ENCODE assay signal across 27 cellular contexts in genomic region chr3:54549607-54550006, GRCh38.
"Had no signal": no experiment of that assay in that cellular context is flagged by ENCODE, and none has a peak within 500 bp of the region (broad histone marks: within the 10 kb centered on the region; RNA-seq: fewer than 3 reads in every experiment).

No MANE protein-coding gene starts in this region.

- H3K36me3 Mint-ChIP-seq: activated naive CD8-positive, alpha-beta T cell had no signal

- H3K9me3 Mint-ChIP-seq: activated B cell treated with CpG ODN at 0.5 μM for 24 hours had no signal

- H3K27ac Mint-ChIP-seq: activated B cell treated with CpG ODN at 0.5 μM for 24 hours; activated naive CD8-positive, alpha-beta T cell; activated T-helper 17 cell treated with anti-CD3 and anti-CD28 coated beads, Interleukin-2, amount 50 U/mL, for 72 hours; effector memory CD8-positive, alpha-beta T cell had no signal

- H3K27ac ChIP-seq: esophagus muscularis mucosa, foreskin keratinocyte, gastrocnemius medialis, heart right ventricle, WERI-Rb-1 had no signal

- ATAC-seq: activated CD4-positive, CD25-positive, alpha-beta regulatory T cell treated with anti-CD3 and anti-CD28 coated beads, Interleukin-2, amount 50 U/mL, for 24 hours; activated T-cell treated with anti-CD3 and anti-CD28 coated beads, Interleukin-2, amount 50 U/mL, for 4 hours; activated T-helper 17 cell treated with anti-CD3 and anti-CD28 coated beads, Interleukin-2, amount 50 U/mL, for 72 hours; effector memory CD8-positive, alpha-beta T cell; foreskin keratinocyte; gastrocnemius medialis; heart right ventricle had no signal

- H3K9me3 ChIP-seq: esophagus muscularis mucosa, gastrocnemius medialis, heart right ventricle had no signal

- H3K4me3 ChIP-seq: esophagus muscularis mucosa, gastrocnemius medialis, heart right ventricle had no signal

- H3K27me3 ChIP-seq: esophagus muscularis mucosa, foreskin keratinocyte, gastrocnemius medialis, heart right ventricle had no signal

- H3K4me3 Mint-ChIP-seq: activated B cell treated with CpG ODN at 0.5 μM for 24 hours; activated naive CD8-positive, alpha-beta T cell; activated T-cell treated with anti-CD3 and anti-CD28 coated beads, Interleukin-2, amount 50 U/mL, for 4 hours; activated T-helper 17 cell treated with anti-CD3 and anti-CD28 coated beads, Interleukin-2, amount 50 U/mL, for 72 hours; effector memory CD8-positive, alpha-beta T cell had no signal

- H3K36me3 ChIP-seq: esophagus muscularis mucosa, gastrocnemius medialis, heart right ventricle, WERI-Rb-1 had no signal

- H3K4me1 ChIP-seq: esophagus muscularis mucosa, foreskin keratinocyte, heart right ventricle had no signal

- DNase-seq: activated B cell treated with CpG ODN at 0.5 μM for 24 hours; activated CD4-positive, alpha-beta T cell treated with anti-CD3 and anti-CD28 coated beads for 48 hours; activated CD4-positive, alpha-beta T cell treated with anti-CD3 and anti-CD28 coated beads, Interleukin-2, amount 50 U/mL, for 1 hour; activated CD4-positive, alpha-beta T cell treated with anti-CD3 and anti-CD28 coated beads, Interleukin-2, amount 50 U/mL, for 48 hours; activated CD8-positive, alpha-beta memory T cell treated with anti-CD3 and anti-CD28 coated beads, Interleukin-2, amount 50 U/mL, for 48 hours; activated effector memory CD4-positive, alpha-beta T cell treated with Interleukin-2 at 50 U/mL for 16 hours; activated gamma-delta T cell treated with Interleukin-2 at 50 U/mL for 16 hours; activated naive CD4-positive, alpha-beta T cell treated with anti-CD3 and anti-CD28 coated beads, Interleukin-2, amount 50 U/mL, for 16 hours; activated naive CD4-positive, alpha-beta T cell treated with Interleukin-2 at 50 U/mL for 16 hours; activated T-cell treated with anti-CD3 and anti-CD28 coated beads for 4 hours; activated T-cell treated with anti-CD3 and anti-CD28 coated beads, Interleukin-2, amount 50 U/mL, for 4 hours; amniotic stem cell; cortex of kidney; dermis blood vessel endothelial cell; effector CD4-positive, alpha-beta T cell; effector memory CD8-positive, alpha-beta T cell; erythroblast; foreskin keratinocyte; gastrocnemius medialis; heart right ventricle; hippocampal formation; T-helper 2 cell; WERI-Rb-1 had no signal

- H3K27me3 Mint-ChIP-seq: activated B cell treated with CpG ODN at 0.5 μM for 24 hours; activated naive CD8-positive, alpha-beta T cell; effector memory CD8-positive, alpha-beta T cell had no signal

- H3K4me1 Mint-ChIP-seq: activated B cell treated with CpG ODN at 0.5 μM for 24 hours; activated T-helper 17 cell treated with anti-CD3 and anti-CD28 coated beads, Interleukin-2, amount 50 U/mL, for 72 hours had no signal
